Comparison of ENCODE assay signal across 13 cellular contexts in genomic region chr3:188446014-188446413, GRCh38.
DNase-seq lines count a peak whose midpoint lies in the region; ATAC-seq lines count a peak whose summit lies in the region.
"Had no signal": no experiment of that assay in that cellular context is flagged by ENCODE, and none has a peak within 500 bp of the region (broad histone marks: within the 10 kb centered on the region; RNA-seq: fewer than 3 reads in every experiment).

No MANE protein-coding gene starts in this region.

- DNase-seq in SHP77 (lab: John Stamatoyannopoulos, UW) (no peak), NCI-H748 (lab: John Stamatoyannopoulos, UW; ENCODE audit: unreplicated experiment) (no peak)
- DNase-seq in stimulated activated CD4-positive, alpha-beta T cell treated with anti-CD3 and anti-CD28 coated beads, Interleukin-4, amount 100 ng/mL, for 24 hours = no peak
- DNase-seq: activated naive CD4-positive, alpha-beta T cell; DMS 273 treated with DMSO at 0.1 percent for 48 hours; NCI-H1930; ovary had no signal

- peak; percentile 82 for ATAC-seq in GM18511 (IDR thresholded peaks at IDR 0.05; ENCODE audit: unreplicated experiment)
- peak; percentile 73 for ATAC-seq in GM21576 (IDR thresholded peaks at IDR 0.05; ENCODE audit: unreplicated experiment)
- ATAC-seq in HG03280 (IDR thresholded peaks at IDR 0.05; ENCODE audit: unreplicated experiment) = peak; percentile 69
- ATAC-seq in esophagus mucosa = peak; percentile 11
- no peak for ATAC-seq in GM18519 (IDR thresholded peaks at IDR 0.05; ENCODE audit: low FRiP score, unreplicated experiment)
- ATAC-seq: HCT116 had no signal
